15 cellular contexts compared by ENCODE assay signal in genomic region chr9:108787664-108788048, GRCh38.
DNase-seq lines count a peak whose midpoint lies in the region; ATAC-seq, FAIRE-seq and TF ChIP-seq lines count a peak whose summit lies in the region.
"Had no signal": no experiment of that assay in that cellular context is flagged by ENCODE, and none has a peak within 500 bp of the region (broad histone marks: within the 10 kb centered on the region; RNA-seq: fewer than 3 reads in every experiment).

No MANE protein-coding gene starts in this region.

- H2BK5ac ChIP-seq in mesenchymal stem cell (ENCODE audit: low read depth, low read length, poor library complexity, severe bottlenecking), result no peak overlapping the region

- H2BK15ac ChIP-seq in mesenchymal stem cell (ENCODE audit: low read depth, poor library complexity, severe bottlenecking), result no peak overlapping the region

- H3K18ac ChIP-seq in mesenchymal stem cell (ENCODE audit: low read depth in 1 of 2, low read length in 2 of 2), result no peak overlapping the region

- no peak overlapping the region for H3K4ac ChIP-seq in mesenchymal stem cell (ENCODE audit: low read depth in 1 of 2, low read length in 2 of 2)

- no peaks in the 10 kb centered on the region for H3K36me3 ChIP-seq in HUES48 (ENCODE audit: control insufficient read depth, insufficient read depth, low read length)
- H3K36me3 ChIP-seq in WERI-Rb-1, result peaks cover 17% of the 10 kb centered on the region
- no peaks in the 10 kb centered on the region for H3K36me3 ChIP-seq in mesenchymal stem cell (ENCODE audit: control insufficient read depth in 1 of 2, insufficient read depth in 2 of 2, low read depth in 1 of 2, low read length in 2 of 2)
- H3K36me3 ChIP-seq: esophagus muscularis mucosa had no signal

- no peak overlapping the region for H3K9ac ChIP-seq in HUES48 (ENCODE audit: low read depth, low read length)
- no peak overlapping the region for H3K9ac ChIP-seq in mesenchymal stem cell (ENCODE audit: low read length)

- H3K79me1 ChIP-seq in mesenchymal stem cell (replicated peaks; ENCODE audit: low read length, poor library complexity, severe bottlenecking), result no peaks in the 10 kb centered on the region

- no peak for TF ChIP-seq POLR2A in A549 (IDR thresholded peaks at IDR 0.05; ENCODE audit: low read length)

- peak; percentile 24 to 39; a peak in 3 of 6 replicates for ATAC-seq in A549
- ATAC-seq in sciatic nerve, result no peak
- ATAC-seq: body of pancreas had no signal

- POLR2A ChIA-PET in A549 (lab: Yijun Ruan, JAX), result no interaction called here

- DNase-seq in A549 (ENCODE audit: low read depth in 1 of 2, low spot score in 1 of 2), result no peak
- peak; percentile 87 for DNase-seq in WERI-Rb-1
- DNase-seq in mesenchymal stem cell, result no peak
- no peak for DNase-seq in SIG-M5 (lab: John Stamatoyannopoulos, UW)
- no peak for DNase-seq in mesenteric fat pad (ENCODE audit: low spot score)
- no peak for DNase-seq in sciatic nerve (ENCODE audit: low spot score)
- DNase-seq in dermis blood vessel endothelial cell, result no peak
- DNase-seq: activated CD4-positive, alpha-beta T cell treated with anti-CD3 and anti-CD28 coated beads, Interleukin-2, amount 50 U/mL, for 48 hours; activated T-cell treated with anti-CD3 and anti-CD28 coated beads, Interleukin-2, amount 50 U/mL, for 1 hour; NCI-H2029; NCI-H748 treated with DMSO at 0.1 percent for 48 hours had no signal

- no peak overlapping the region for H2AK5ac ChIP-seq in mesenchymal stem cell (ENCODE audit: low read length, severe bottlenecking)

- no peak overlapping the region for H4K8ac ChIP-seq in mesenchymal stem cell (ENCODE audit: low read length)

- intact Hi-C loops in sciatic nerve (cut with DNase I), result no loop called here

- no peaks in the 10 kb centered on the region for H3K27me3 ChIP-seq in HUES48 (ENCODE audit: control insufficient read depth, insufficient read depth, low read length)
- H3K27me3 ChIP-seq in WERI-Rb-1 (ENCODE audit: insufficient read depth, low read depth, severe bottlenecking), result no peaks in the 10 kb centered on the region
- peaks cover 0 to 14% of the 10 kb centered on the region in 2 experiments for H3K27me3 ChIP-seq in mesenchymal stem cell (ENCODE audit: control insufficient read depth in 1 of 2, insufficient read depth in 1 of 2, low read length in 2 of 2)
- H3K27me3 ChIP-seq: body of pancreas, esophagus muscularis mucosa had no signal

- no peak for TF ChIP-seq CTCF in A549 (IDR thresholded peaks at IDR 0.05)
- TF ChIP-seq CTCF in WERI-Rb-1 (IDR thresholded peaks at IDR 0.05; ENCODE audit: low read depth, low read length), result no peak

- peak overlapping the region; percentile 15 for H4K91ac ChIP-seq in mesenchymal stem cell (ENCODE audit: low read length)

- CTCF ChIA-PET in A549 (lab: Yijun Ruan, JAX), result interaction anchor here (1.0 to 4.3 kb wide), 4 partner anchors 13 to 1362 kb away, joined by 3 to 21 read pairs (median 4); no protein-coding TSS in a partner anchor

- H3K4me3 ChIP-seq in A549 (no peak overlapping the region), HUES48 (ENCODE audit: low read depth, low read length) (no peak overlapping the region), WERI-Rb-1 (ENCODE audit: low read depth, low read length) (peak overlapping the region; percentile 33), mesenchymal stem cell (ENCODE audit: insufficient read depth in 1 of 2, low read depth in 1 of 2, low read length in 2 of 2) (no peak overlapping the region)
- H3K4me3 ChIP-seq: body of pancreas, esophagus muscularis mucosa had no signal

- no peak for TF ChIP-seq EP300 in A549 (IDR thresholded peaks at IDR 0.05)

- H2BK12ac ChIP-seq in mesenchymal stem cell (ENCODE audit: low read length in 2 of 2), result no peak overlapping the region

- no peak overlapping the region for H3K23ac ChIP-seq in mesenchymal stem cell (ENCODE audit: low read length in 2 of 2)

- no peak for TF ChIP-seq RAD21 in A549 (conservative IDR thresholded peaks at IDR 0.05 in 1 of 2, IDR thresholded peaks at IDR 0.05 in 1 of 2)

- no peak overlapping the region for H2AFZ ChIP-seq in mesenchymal stem cell (ENCODE audit: low read depth, low read length)

- H3K9me3 ChIP-seq in A549 (no peaks in the 10 kb centered on the region), HUES48 (ENCODE audit: control insufficient read depth, insufficient read depth, low read length) (no peaks in the 10 kb centered on the region), WERI-Rb-1 (ENCODE audit: severe bottlenecking) (peaks cover 12% of the 10 kb centered on the region), mesenchymal stem cell (ENCODE audit: control insufficient read depth, low read length) (peaks cover 3% of the 10 kb centered on the region)
- H3K9me3 ChIP-seq: body of pancreas had no signal

- H3K4me2 ChIP-seq in A549 (peak overlapping the region; percentile 56), mesenchymal stem cell (ENCODE audit: low read length, poor library complexity, severe bottlenecking) (peak overlapping the region; percentile 19)

- H3K4me1 ChIP-seq in A549 (peaks cover 15% of the 10 kb centered on the region), HUES48 (ENCODE audit: control insufficient read depth, insufficient read depth, low read length) (peaks cover 9% of the 10 kb centered on the region), mesenchymal stem cell (ENCODE audit: control insufficient read depth, insufficient read depth, low read depth, low read length) (peaks cover 11% of the 10 kb centered on the region)
- H3K4me1 ChIP-seq: body of pancreas had no signal

- H3K27ac ChIP-seq in A549 (peak overlapping the region; percentile 10 to 67; a peak in 5 of 6 replicates), HUES48 (ENCODE audit: low read depth, low read length) (peak overlapping the region; percentile 74), WERI-Rb-1 (peak overlapping the region; percentile 96), mesenchymal stem cell (ENCODE audit: low read length, poor library complexity, severe bottlenecking) (no peak overlapping the region)
- H3K27ac ChIP-seq: body of pancreas, esophagus muscularis mucosa had no signal

- H3K14ac ChIP-seq in mesenchymal stem cell (ENCODE audit: low read length in 2 of 2), result no peak overlapping the region

- H2BK120ac ChIP-seq in mesenchymal stem cell (ENCODE audit: low read depth, low read length), result no peak overlapping the region

- 76% methylated on average over 7 of the region's 7 CpGs for WGBS in A549 (ENCODE audit: missing lambda C conversion rate)
- WGBS in mesenchymal stem cell, result 72% methylated on average over 7 of the region's 7 CpGs

- no peak for FAIRE-seq in A549 (lab: Jason Lieb, UNC)
- FAIRE-seq: HTR-8/SVneo had no signal

TF ChIP-seq in A549, 52 proteins besides CTCF, POLR2A, EP300 and RAD21:
- TF ChIP-seq E2F6 (IDR thresholded peaks at IDR 0.05; ENCODE audit: borderline replicate concordance, low read depth), result no peak
- no peak for TF ChIP-seq TFCP2L1 (CRISPR knock-in tag; IDR thresholded peaks at IDR 0.05)
- no peak for TF ChIP-seq SREBF2 (IDR thresholded peaks at IDR 0.05)
- no peak for TF ChIP-seq HMGXB4 (CRISPR knock-in tag; IDR thresholded peaks at IDR 0.05; ENCODE audit: borderline replicate concordance)
- TF ChIP-seq REST (IDR thresholded peaks at IDR 0.05), result no peak
TF ChIP-seq in A549: peak in this region for 0.
